In the genomic region with DNA sequence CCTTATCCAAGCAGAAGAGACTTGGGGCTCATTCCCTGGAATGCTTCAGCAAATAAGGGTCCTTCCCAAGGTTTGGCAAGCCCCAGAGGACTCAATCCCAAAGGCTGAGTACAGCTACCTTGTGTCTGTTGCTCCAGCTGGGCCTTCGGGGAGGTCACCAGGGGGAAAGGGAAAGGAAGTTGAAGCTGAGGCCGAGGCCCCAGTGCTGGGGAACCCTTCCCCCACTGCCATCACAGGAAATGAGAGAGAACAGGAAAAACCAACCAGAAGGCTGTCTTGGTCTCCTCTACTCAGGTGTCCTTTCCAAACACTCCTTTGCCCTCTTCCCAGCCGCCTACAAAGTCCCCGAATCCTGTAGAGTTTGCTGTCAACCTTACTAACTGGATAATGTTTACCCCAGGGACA, we compare ENCODE assay signal across 8 cellular contexts. TPM values are rescaled to one million over a fixed set of nuclear protein-coding genes. Genes with fewer than 3 reads are reported as not detected.
DNase-seq lines count a peak whose midpoint lies in the region; ATAC-seq and TF ChIP-seq lines count a peak whose summit lies in the region.

No MANE protein-coding gene starts in this region.

- TF ChIP-seq CTCF in activated B cell treated with CpG ODN at 0.5 μM for 24 hours (IDR thresholded peaks at IDR 0.05) (no peak), fibroblast of villous mesenchyme (IDR thresholded peaks at IDR 0.05; ENCODE audit: insufficient read depth, low read depth, low read length) (no peak)

- H3K4me3 ChIP-seq in fibroblast of villous mesenchyme (ENCODE audit: low read depth, low read length) (peak overlapping the region; percentile 39), skeletal muscle cell (ENCODE audit: low read depth, low read length) (peak overlapping the region; percentile 1)

- intact Hi-C loops in activated B cell treated with CpG ODN at 0.5 μM for 24 hours (cut with micrococcal nuclease) = no loop called here

- no peaks in the 10 kb centered on the region for H3K27me3 Mint-ChIP-seq in activated B cell treated with CpG ODN at 0.5 μM for 24 hours

- H3K27ac Mint-ChIP-seq in activated B cell treated with CpG ODN at 0.5 μM for 24 hours = peak overlapping the region; percentile 99

- peak overlapping the region; percentile 98 for H3K4me3 Mint-ChIP-seq in activated B cell treated with CpG ODN at 0.5 μM for 24 hours

- H3K9me3 Mint-ChIP-seq in activated B cell treated with CpG ODN at 0.5 μM for 24 hours = no peaks in the 10 kb centered on the region

- peak; percentile 18 for ATAC-seq in GM18868 (IDR thresholded peaks at IDR 0.05; ENCODE audit: unreplicated experiment)
- ATAC-seq in HG03432 (IDR thresholded peaks at IDR 0.05; ENCODE audit: unreplicated experiment) = peak; percentile 25
- no peak for ATAC-seq in activated B cell treated with CpG ODN at 0.5 μM for 24 hours (ENCODE audit: low read depth)

- POLR2A ChIA-PET in activated B cell treated with CpG ODN at 0.5 μM for 24 hours (lab: Charles Lee) = interaction anchor here (1.2 to 6.0 kb wide), 5 partner anchors 11 to 140 kb away, joined by 3 to 42 read pairs (median 8); no protein-coding TSS in a partner anchor

- peak; percentile 31 for DNase-seq in ACHN
- no peak for DNase-seq in activated B cell treated with CpG ODN at 0.5 μM for 24 hours
- DNase-seq in fibroblast of villous mesenchyme (ENCODE audit: low read depth) = peak; percentile 76
- no peak for DNase-seq in skeletal muscle cell (ENCODE audit: low read depth)
- no peak for DNase-seq in amniotic stem cell (lab: John Stamatoyannopoulos, UW)
- DNase-seq in occipital lobe (lab: John Stamatoyannopoulos, UW) = no peak

- in situ Hi-C loops in ACHN (cut with HindIII; ENCODE audit: low pct_ligation_motif_present, low pct_unique_long_range_greater_than_20kb, low sequenced_read_pairs) = no loop called here

- peaks cover 57% of the 10 kb centered on the region for H3K36me3 Mint-ChIP-seq in activated B cell treated with CpG ODN at 0.5 μM for 24 hours (ENCODE audit: low read depth)

- H3K4me1 Mint-ChIP-seq in activated B cell treated with CpG ODN at 0.5 μM for 24 hours = peaks cover 80% of the 10 kb centered on the region

- CTCF ChIA-PET in activated B cell treated with CpG ODN at 0.5 μM for 24 hours (lab: Charles Lee) = interaction anchor here (0.9 to 2.5 kb wide), 3 partner anchors 21 to 141 kb away, joined by 3 to 6 read pairs (median 4); no protein-coding TSS in a partner anchor

RNA-seq across cellular contexts. Expression of a gene that starts 5.7 kb away (rescaled TPM):
- 17.5 and 18.1 TPM in 2 replicates for total RNA-seq in activated B cell treated with CpG ODN at 0.5 μM for 24 hours
- 16.8 and 20.7 TPM in 2 replicates for total RNA-seq in fibroblast of villous mesenchyme
- 5.9 TPM for total RNA-seq in occipital lobe

RNA-seq across cellular contexts. Expression of a gene that starts 40.2 kb away (rescaled TPM):
- 11.4 and 15.9 TPM in 2 replicates for total RNA-seq in activated B cell treated with CpG ODN at 0.5 μM for 24 hours
- 3.5 and 3.9 TPM in 2 replicates for total RNA-seq in fibroblast of villous mesenchyme
- total RNA-seq in occipital lobe = 2.5 TPM

RNA-seq across cellular contexts. Expression of a gene that starts 40.3 kb away (rescaled TPM):
- total RNA-seq in activated B cell treated with CpG ODN at 0.5 μM for 24 hours = 41.6 and 47.8 TPM in 2 replicates
- total RNA-seq in fibroblast of villous mesenchyme = 44.9 and 50.9 TPM in 2 replicates
- 28.7 TPM for total RNA-seq in occipital lobe

RNA-seq across cellular contexts. Expression of a gene that starts 44.7 kb away (rescaled TPM):
- total RNA-seq in activated B cell treated with CpG ODN at 0.5 μM for 24 hours = 0.29 and 0.60 TPM in 2 replicates
- under 0.01 TPM in 1 of 2 replicates, not detected in the other for total RNA-seq in fibroblast of villous mesenchyme
- total RNA-seq in occipital lobe = not detected

Comparison
In these comparisons a context has a peak if more than half of its experiments do, and no peak if none do; other contexts are left out.
1. DNase-seq: peak in ACHN (single experiment) and fibroblast of villous mesenchyme (single experiment); none in activated B cell treated with CpG ODN at 0.5 μM for 24 hours (single experiment), skeletal muscle cell (single experiment), amniotic stem cell (single experiment) and occipital lobe (single experiment).